ENCODE assay signal across 9 cellular contexts in the genomic region with DNA sequence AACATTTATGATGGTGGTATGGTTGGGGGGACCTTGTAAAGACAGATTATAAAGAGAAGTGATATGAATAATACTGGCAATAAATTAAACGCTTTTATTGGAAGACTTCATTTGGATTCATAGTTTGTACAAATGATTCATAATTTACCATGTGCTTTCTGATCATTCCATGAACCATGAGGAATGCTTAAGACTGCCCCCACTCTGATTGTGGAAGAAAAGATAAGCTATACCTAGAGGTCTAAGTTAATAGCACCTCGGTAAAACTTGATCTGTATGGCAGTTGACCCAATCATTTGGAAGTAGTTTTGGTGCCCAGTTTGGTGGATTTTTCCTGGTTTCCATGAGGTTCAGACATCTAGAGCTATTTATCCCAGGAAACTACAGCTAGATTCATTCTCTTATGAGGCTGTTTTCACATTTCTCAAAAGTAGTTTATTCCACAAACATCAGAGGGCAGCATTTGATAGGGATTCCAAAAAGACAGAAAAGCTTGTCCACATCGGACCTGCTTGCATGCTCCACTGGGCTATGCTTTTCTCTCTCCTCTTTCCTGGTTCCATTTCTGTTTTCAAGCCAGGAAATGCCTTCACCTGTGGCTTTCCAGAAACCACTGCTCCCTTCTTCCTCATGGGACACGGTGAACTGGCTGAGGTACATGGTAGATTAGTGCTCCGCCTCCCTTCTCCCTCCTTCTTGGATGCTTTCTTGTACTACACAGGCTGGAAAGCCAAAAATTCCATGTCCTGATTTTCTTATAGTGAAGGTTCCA. TPM values are rescaled to one million over a fixed set of nuclear protein-coding genes. Genes with fewer than 3 reads are reported as not detected.
DNase-seq lines count a peak whose midpoint lies in the region; ATAC-seq, FAIRE-seq and TF ChIP-seq lines count a peak whose summit lies in the region.
"Had no signal": no experiment of that assay in that cellular context is flagged by ENCODE, and none has a peak within 500 bp of the region (broad histone marks: within the 10 kb centered on the region; RNA-seq: fewer than 3 reads in every experiment).

No MANE protein-coding gene starts in this region.

- H3K27ac ChIP-seq in A549: peak overlapping the region; percentile 60 to 86
- H3K27ac ChIP-seq: HL-60 had no signal

- H3K9me3 Mint-ChIP-seq in HFFc6: peaks cover 12% of the 10 kb centered on the region; the same call in 1 of the 2 replicates
- no peaks in the 10 kb centered on the region for H3K9me3 Mint-ChIP-seq in activated naive CD8-positive, alpha-beta T cell treated with anti-CD3 and anti-CD28 coated beads, Interleukin-2, amount 50 U/mL, for 24 hours
- H3K9me3 Mint-ChIP-seq in activated T-cell treated with anti-CD3 and anti-CD28 coated beads, Interleukin-2, amount 50 U/mL, for 24 hours: no peaks in the 10 kb centered on the region

- no peak for TF ChIP-seq EP300 in A549 (IDR thresholded peaks at IDR 0.05)

- TF ChIP-seq CTCF in A549 (IDR thresholded peaks at IDR 0.05) (peak; percentile 89), HFFc6 (IDR thresholded peaks at IDR 0.05) (peak; percentile 81)

- DNase-seq in A549 (ENCODE audit: low read depth in 1 of 2, low spot score in 1 of 2) (peak; percentile 57 to 82), HFFc6 (peak; percentile 84), adipocyte (ENCODE audit: low read depth) (peak; percentile 88), iPS-NIHi7 (ENCODE audit: extremely low spot score) (peak; percentile 39), NCI-H1417 treated with DMSO at 0.1 percent for 48 hours (lab: John Stamatoyannopoulos, UW) (no peak)
- DNase-seq in activated naive CD8-positive, alpha-beta T cell treated with anti-CD3 and anti-CD28 coated beads, Interleukin-2, amount 50 U/mL, for 24 hours: no peak
- DNase-seq in activated T-cell treated with anti-CD3 and anti-CD28 coated beads, Interleukin-2, amount 50 U/mL, for 24 hours: no peak

- H3K9ac ChIP-seq in adipocyte (ENCODE audit: low read length): peak overlapping the region; percentile 65

- FAIRE-seq in A549 (lab: Jason Lieb, UNC): peak; percentile 78

- TF ChIP-seq POLR2A in A549 (IDR thresholded peaks at IDR 0.05; ENCODE audit: low read length): no peak

- peaks cover 37% of the 10 kb centered on the region for H3K4me1 ChIP-seq in A549
- H3K4me1 ChIP-seq in adipocyte (ENCODE audit: control insufficient read depth, insufficient read depth, low read length): peaks cover 14% of the 10 kb centered on the region

- peak overlapping the region; percentile 39 for H3K4me2 ChIP-seq in A549

- H3K9me3 ChIP-seq in A549 (peaks cover 4% of the 10 kb centered on the region; the same call in 1 of the 3 replicates), adipocyte (ENCODE audit: control insufficient read depth, low read length) (no peaks in the 10 kb centered on the region)

- peak overlapping the region; percentile 62 for H3K27ac Mint-ChIP-seq in HFFc6
- H3K27ac Mint-ChIP-seq in activated naive CD8-positive, alpha-beta T cell treated with anti-CD3 and anti-CD28 coated beads, Interleukin-2, amount 50 U/mL, for 24 hours: no peak overlapping the region
- H3K27ac Mint-ChIP-seq in activated T-cell treated with anti-CD3 and anti-CD28 coated beads, Interleukin-2, amount 50 U/mL, for 24 hours: no peak overlapping the region

- peak; percentile 83 to 84 for ATAC-seq in A549
- ATAC-seq in activated naive CD8-positive, alpha-beta T cell treated with anti-CD3 and anti-CD28 coated beads, Interleukin-2, amount 50 U/mL, for 24 hours: no peak
- no peak for ATAC-seq in GM18907 (IDR thresholded peaks at IDR 0.05; ENCODE audit: unreplicated experiment)

- peaks cover 34% of the 10 kb centered on the region for H3K4me1 Mint-ChIP-seq in HFFc6 (ENCODE audit: low read depth)
- no peaks in the 10 kb centered on the region for H3K4me1 Mint-ChIP-seq in activated naive CD8-positive, alpha-beta T cell treated with anti-CD3 and anti-CD28 coated beads, Interleukin-2, amount 50 U/mL, for 24 hours
- no peaks in the 10 kb centered on the region for H3K4me1 Mint-ChIP-seq in activated T-cell treated with anti-CD3 and anti-CD28 coated beads, Interleukin-2, amount 50 U/mL, for 24 hours (ENCODE audit: low read depth)

- POLR2A ChIA-PET in A549 (lab: Yijun Ruan, JAX): interaction anchor here (0.6 to 1.8 kb wide), 2 partner anchors 224 to 227 kb away, joined by 3 to 9 read pairs; no protein-coding TSS in a partner anchor

- 0 out of 2 replicates have a peak overlapping the region, but pooled peaks have one; percentile 13 for H3K4me3 Mint-ChIP-seq in HFFc6
- H3K4me3 Mint-ChIP-seq in activated naive CD8-positive, alpha-beta T cell treated with anti-CD3 and anti-CD28 coated beads, Interleukin-2, amount 50 U/mL, for 24 hours: no peak overlapping the region
- H3K4me3 Mint-ChIP-seq in activated T-cell treated with anti-CD3 and anti-CD28 coated beads, Interleukin-2, amount 50 U/mL, for 24 hours: no peak overlapping the region

- H3K36me3 ChIP-seq in adipocyte (ENCODE audit: control insufficient read depth, insufficient read depth, low read length, severe bottlenecking): no peaks in the 10 kb centered on the region

- WGBS in A549 (ENCODE audit: missing lambda C conversion rate): 22% methylated on average over 5 of the region's 5 CpGs

- H3K27me3 ChIP-seq in adipocyte (replicated peaks; ENCODE audit: control insufficient read depth, insufficient read depth, low read length): no peaks in the 10 kb centered on the region

- peak; percentile 96 to 98 for TF ChIP-seq RAD21 in A549 (conservative IDR thresholded peaks at IDR 0.05 in 1 of 2, IDR thresholded peaks at IDR 0.05 in 1 of 2)

- H3K4me3 ChIP-seq in A549 (no peak overlapping the region), adipocyte (ENCODE audit: low read length) (peak overlapping the region; percentile 29)

- CTCF ChIA-PET in A549 (lab: Yijun Ruan, JAX): interaction anchor here (0.6 to 4.9 kb wide), 64 partner anchors 9 to 1208 kb away, joined by 3 to 50 read pairs (median 4); a partner anchor contains a TSS

- H3K27me3 Mint-ChIP-seq in HFFc6 (ENCODE audit: insufficient read depth): no peaks in the 10 kb centered on the region
- H3K27me3 Mint-ChIP-seq in activated naive CD8-positive, alpha-beta T cell treated with anti-CD3 and anti-CD28 coated beads, Interleukin-2, amount 50 U/mL, for 24 hours: peaks cover 5% of the 10 kb centered on the region
- peaks cover 14% of the 10 kb centered on the region for H3K27me3 Mint-ChIP-seq in activated T-cell treated with anti-CD3 and anti-CD28 coated beads, Interleukin-2, amount 50 U/mL, for 24 hours

- no peaks in the 10 kb centered on the region for H3K36me3 Mint-ChIP-seq in HFFc6 (ENCODE audit: low read depth)
- H3K36me3 Mint-ChIP-seq in activated naive CD8-positive, alpha-beta T cell treated with anti-CD3 and anti-CD28 coated beads, Interleukin-2, amount 50 U/mL, for 24 hours (ENCODE audit: low read depth): no peaks in the 10 kb centered on the region
- no peaks in the 10 kb centered on the region for H3K36me3 Mint-ChIP-seq in activated T-cell treated with anti-CD3 and anti-CD28 coated beads, Interleukin-2, amount 50 U/mL, for 24 hours (ENCODE audit: low read depth)

TF ChIP-seq in A549, 52 proteins besides CTCF, POLR2A, EP300 and RAD21:
- TF ChIP-seq SMC3 (IDR thresholded peaks at IDR 0.05) (peak; percentile 95), ESRRA (IDR thresholded peaks at IDR 0.05; ENCODE audit: borderline replicate concordance, low read length) (no peak)
TF ChIP-seq in A549: peak in this region for 1.

RNA-seq across cellular contexts. Expression of a gene that starts 29.2 kb away (rescaled TPM):
- polyA plus RNA-seq in A549 (2011; rRNA removed) (37.1 and 61.2 TPM in 2 replicates), A549 (2017; fragmentation: RNase III; extraction: RNeasy Plus Mini Kit Qiagen cat#74134 plus additional on column Dnase treatment) (66.9 to 74.4 TPM (median 72.1 TPM) in 3 replicates)
- polyA plus RNA-seq in A549 (2012; cell fraction: cytosol; rRNA removed): 27.0 and 32.8 TPM in 2 replicates
- 13.0 and 19.6 TPM in 2 replicates for polyA plus RNA-seq in A549 (2012; cell fraction: nucleus; rRNA removed)
- 16.0 and 26.3 TPM in 2 replicates for polyA minus RNA-seq in A549 (2011; rRNA and poly(A)+ RNA removed)
- total RNA-seq in HFFc6 (2021; fragmentation: NEBNext Ultra II Directional; extraction: Animal tissue kit (Norgen Biotek cat#: 25700)): 10 to 100 TPM; 21.4 to 27.1 (median 26.0) TPM

Comparison
In these comparisons a context has a peak if more than half of its experiments do, and no peak if none do; other contexts are left out.
1. ATAC-seq: peak in A549 (2 of 2); none in activated naive CD8-positive, alpha-beta T cell treated with anti-CD3 and anti-CD28 coated beads, Interleukin-2, amount 50 U/mL, for 24 hours (single experiment) and GM18907 (single experiment).
2. DNase-seq: peak in A549 (2 of 2), HFFc6 (single experiment), adipocyte (single experiment) and iPS-NIHi7 (single experiment); none in activated naive CD8-positive, alpha-beta T cell treated with anti-CD3 and anti-CD28 coated beads, Interleukin-2, amount 50 U/mL, for 24 hours (single experiment), NCI-H1417 treated with DMSO at 0.1 percent for 48 hours (single experiment) and activated T-cell treated with anti-CD3 and anti-CD28 coated beads, Interleukin-2, amount 50 U/mL, for 24 hours (single experiment).